Comparison of ENCODE assay signal across 8 cellular contexts in genomic region chr6:85460951-85461805, GRCh38. TPM values are rescaled to one million over a fixed set of nuclear protein-coding genes. Genes with fewer than 3 reads are reported as not detected.
DNase-seq lines count a peak whose midpoint lies in the region; ATAC-seq and TF ChIP-seq lines count a peak whose summit lies in the region.

No MANE protein-coding gene starts in this region.

- peak; percentile 19 to 34 for DNase-seq in stimulated activated CD4-positive, alpha-beta T cell treated with anti-CD3 and anti-CD28 coated beads, Interleukin-15, amount 100 ng/mL, for 48 hours (ENCODE audit: low read depth in 2 of 2)
- DNase-seq in stimulated activated CD4-positive, alpha-beta T cell treated with anti-CD3 and anti-CD28 coated beads, Interleukin-4, amount 100 ng/mL, for 24 hours = no peak
- DNase-seq in SK-MEL-5 (ENCODE audit: low read depth, low spot score) (peak; percentile 96), tibial nerve (ENCODE audit: low spot score in 2 of 2) (no peak), NCI-H345 (lab: John Stamatoyannopoulos, UW) (no peak), NCI-H510A treated with DMSO at 0.1 percent for 48 hours (lab: John Stamatoyannopoulos, UW) (no peak)

- no peaks in the 10 kb centered on the region for H3K36me3 ChIP-seq in gastroesophageal sphincter
- no peaks in the 10 kb centered on the region for H3K36me3 ChIP-seq in tibial nerve

- TF ChIP-seq EP300 in gastroesophageal sphincter (IDR thresholded peaks at IDR 0.05) (no peak), tibial nerve (IDR thresholded peaks at IDR 0.05) (peak in 1 of 2 donors; percentile 66)

- H3K27me3 ChIP-seq in gastroesophageal sphincter (no peaks in the 10 kb centered on the region), tibial nerve (no peaks in the 10 kb centered on the region)

- peaks cover 0 to 82% (median 20%) of the 10 kb centered on the region in 3 donors for H3K4me1 ChIP-seq in gastroesophageal sphincter
- H3K4me1 ChIP-seq in tibial nerve = peaks cover 0 to 83% (median 30%) of the 10 kb centered on the region in 4 donors

- 29% methylated on average over 3 of the region's 3 CpGs; no CpG with 5 or more reads in 1 of the 2 donors for WGBS in gastroesophageal sphincter (ENCODE audit: low coverage in 1 of 2), 2 donors
- 40 to 48% methylated on average over 3 of the region's 3 CpGs for WGBS in tibial nerve, 2 donors

- peak; percentile 81 for ATAC-seq in HG03060 (IDR thresholded peaks at IDR 0.05; ENCODE audit: low read depth, unreplicated experiment)
- ATAC-seq in gastroesophageal sphincter = peak; percentile 53

- TF ChIP-seq CTCF in gastroesophageal sphincter (IDR thresholded peaks at IDR 0.05) = no peak
- TF ChIP-seq CTCF in tibial nerve (IDR thresholded peaks at IDR 0.05) = no peak

- peak overlapping the region in 3 of 4 donors; percentile 64 to 74 (median 70) for H3K27ac ChIP-seq in gastroesophageal sphincter
- peak overlapping the region; percentile 24 to 84 (median 64) for H3K27ac ChIP-seq in tibial nerve

- H3K4me3 ChIP-seq in gastroesophageal sphincter (no peak overlapping the region), tibial nerve (no peak overlapping the region)

- H3K9me3 ChIP-seq in gastroesophageal sphincter (no peaks in the 10 kb centered on the region), tibial nerve (no peaks in the 10 kb centered on the region)

- TF ChIP-seq POLR2A in gastroesophageal sphincter (IDR thresholded peaks at IDR 0.05) (no peak), tibial nerve (IDR thresholded peaks at IDR 0.05) (no peak)

- in situ Hi-C loops in SK-MEL-5 (cut with HindIII; ENCODE audit: low pct_unique_long_range_greater_than_20kb, low sequenced_read_pairs) = no loop called here

RNA-seq across cellular contexts. Expression of gene NT5E, which starts 11.3 kb away (rescaled TPM):
- 15.2 and 15.4 TPM in 2 replicates for total RNA-seq in SK-MEL-5 (2014; rRNA removed; shearing (Covaris generic))
- 19.1 and 27.4 TPM in 2 replicates for polyA plus RNA-seq in SK-MEL-5 (2015; cell fraction: cytosol; rRNA removed)
- polyA plus RNA-seq in SK-MEL-5 (2015; cell fraction: nucleus; rRNA removed) = 3.1 and 10.8 TPM in 2 replicates
- 10 to 100 TPM; 18.7 to 26.1 (median 23.2) TPM for total RNA-seq in gastroesophageal sphincter
- 10 to 100 TPM; 23.1 to 32.2 (median 28.6) TPM for total RNA-seq in tibial nerve

Comparison
In these comparisons a context has a peak if more than half of its experiments do, and no peak if none do; other contexts are left out.
1. DNase-seq: peak in stimulated activated CD4-positive, alpha-beta T cell treated with anti-CD3 and anti-CD28 coated beads, Interleukin-15, amount 100 ng/mL, for 48 hours (2 of 2) and SK-MEL-5 (single experiment); none in stimulated activated CD4-positive, alpha-beta T cell treated with anti-CD3 and anti-CD28 coated beads, Interleukin-4, amount 100 ng/mL, for 24 hours (single experiment), tibial nerve (0 of 2), NCI-H345 (single experiment) and NCI-H510A treated with DMSO at 0.1 percent for 48 hours (single experiment).